27 cellular contexts compared by ENCODE assay signal in genomic region chr2:25534455-25534854, GRCh38.
"Had no signal": no experiment of that assay in that cellular context is flagged by ENCODE, and none has a peak within 500 bp of the region (broad histone marks: within the 10 kb centered on the region; RNA-seq: fewer than 3 reads in every experiment).

No MANE protein-coding gene starts in this region.

- H3K27me3 Mint-ChIP-seq: progenitor cell of endocrine pancreas; stimulated activated naive B cell treated with anti-CD40 and anti-IgM and Interleukin-4, amounts not matched to agents 10 μg/mL and 1 μg/mL and 100 μg/mL, for 72 hours; stimulated activated naive CD8-positive, alpha-beta T cell treated with anti-CD3 and anti-CD28 coated beads, Interleukin-15, Interleukin-2, amounts not matched to agents 100 ng/mL and 50 ng/mL, for 24 hours had no signal

- H3K4me2 ChIP-seq: neural progenitor cell had no signal

- H3K4me3 ChIP-seq: neural progenitor cell, ovary, psoas muscle, right lobe of liver, sigmoid colon, stomach, thoracic aorta, thyroid gland, tibial nerve, upper lobe of left lung, vagina had no signal

- H3K4me3 Mint-ChIP-seq: nephron; neural progenitor cell; stimulated activated effector memory CD8-positive, alpha-beta T cell treated with anti-CD3 and anti-CD28 coated beads, Interleukin-12 subunit alpha, Interleukin-12 subunit beta, amount 100 ng/mL, for 72 hours; stimulated activated naive B cell treated with anti-CD40 and anti-IgM and Interleukin-4, amounts not matched to agents 10 μg/mL and 1 μg/mL and 100 μg/mL, for 72 hours; stimulated activated naive CD8-positive, alpha-beta T cell treated with anti-CD3 and anti-CD28 coated beads, Interleukin-15, Interleukin-2, amounts not matched to agents 100 ng/mL and 50 ng/mL, for 24 hours had no signal

- ATAC-seq: psoas muscle; right cardiac atrium; right lobe of liver; stimulated activated effector memory CD8-positive, alpha-beta T cell treated with anti-CD3 and anti-CD28 coated beads, Interleukin-12 subunit alpha, Interleukin-12 subunit beta, amount 100 ng/mL, for 72 hours; stimulated activated naive B cell treated with anti-CD40 and anti-IgM and Interleukin-4, amounts not matched to agents 10 μg/mL and 1 μg/mL and 100 μg/mL, for 72 hours had no signal

- H3K9me3 ChIP-seq: ovary, psoas muscle, right lobe of liver, sigmoid colon, thoracic aorta, thyroid gland, tibial nerve, upper lobe of left lung, vagina had no signal

- H3K36me3 ChIP-seq: neural progenitor cell, ovary, right lobe of liver, sigmoid colon, thoracic aorta, thyroid gland, vagina had no signal

- H3K27ac Mint-ChIP-seq: nephron; neural progenitor cell; progenitor cell of endocrine pancreas; stimulated activated effector memory CD8-positive, alpha-beta T cell treated with anti-CD3 and anti-CD28 coated beads, Interleukin-12 subunit alpha, Interleukin-12 subunit beta, amount 100 ng/mL, for 72 hours; stimulated activated naive B cell treated with anti-CD40 and anti-IgM and Interleukin-4, amounts not matched to agents 10 μg/mL and 1 μg/mL and 100 μg/mL, for 72 hours; stimulated activated naive CD8-positive, alpha-beta T cell treated with anti-CD3 and anti-CD28 coated beads, Interleukin-15, Interleukin-2, amounts not matched to agents 100 ng/mL and 50 ng/mL, for 24 hours had no signal

- DNase-seq: occipital lobe; psoas muscle; right lobe of liver; sigmoid colon; small intestine; stimulated activated CD4-positive, alpha-beta T cell treated with anti-CD3 and anti-CD28 coated beads, Interleukin-15, amount 100 ng/mL, for 24 hours; stimulated activated CD4-positive, alpha-beta T cell treated with anti-CD3 and anti-CD28 coated beads, Interleukin-2, amount 100 ng/mL, for 24 hours; stimulated activated CD4-positive, alpha-beta T cell treated with anti-CD3 and anti-CD28 coated beads, Interleukin-2, amount 100 ng/mL, for 48 hours; stimulated activated CD4-positive, alpha-beta T cell treated with anti-CD3 and anti-CD28 coated beads, Interleukin-4, amount 100 ng/mL, for 24 hours; stimulated activated naive B cell treated with anti-CD40 and anti-IgM and Interleukin-4, amounts not matched to agents 10 μg/mL and 1 μg/mL and 100 μg/mL, for 72 hours; stimulated activated naive CD4-positive, alpha-beta T cell treated with Interleukin-2 at 50 U/mL for 16 hours; stomach; thyroid gland; trophoblast cell had no signal

- H3K9me3 Mint-ChIP-seq: stimulated activated effector memory CD8-positive, alpha-beta T cell treated with anti-CD3 and anti-CD28 coated beads, Interleukin-12 subunit alpha, Interleukin-12 subunit beta, amount 100 ng/mL, for 72 hours; stimulated activated naive CD8-positive, alpha-beta T cell treated with anti-CD3 and anti-CD28 coated beads, Interleukin-15, Interleukin-2, amounts not matched to agents 100 ng/mL and 50 ng/mL, for 24 hours had no signal

- H3K27ac ChIP-seq: neural progenitor cell, ovary, parathyroid adenoma, psoas muscle, right lobe of liver, sigmoid colon, stomach, thoracic aorta, thyroid gland, tibial nerve, upper lobe of left lung, vagina had no signal

- H3K27me3 ChIP-seq: neural progenitor cell, ovary, right lobe of liver, sigmoid colon, stomach, thyroid gland, tibial nerve, upper lobe of left lung, vagina had no signal

- H3K4me1 Mint-ChIP-seq: nephron; stimulated activated effector memory CD8-positive, alpha-beta T cell treated with anti-CD3 and anti-CD28 coated beads, Interleukin-12 subunit alpha, Interleukin-12 subunit beta, amount 100 ng/mL, for 72 hours; stimulated activated naive B cell treated with anti-CD40 and anti-IgM and Interleukin-4, amounts not matched to agents 10 μg/mL and 1 μg/mL and 100 μg/mL, for 72 hours had no signal

- H3K9ac ChIP-seq: neural progenitor cell, parathyroid adenoma had no signal

- H3K4me1 ChIP-seq: neural progenitor cell, parathyroid adenoma, psoas muscle, right lobe of liver, sigmoid colon, tibial nerve, upper lobe of left lung, vagina had no signal

- FAIRE-seq: small intestine, urothelium cell line had no signal

- H3K36me3 Mint-ChIP-seq: stimulated activated effector memory CD8-positive, alpha-beta T cell treated with anti-CD3 and anti-CD28 coated beads, Interleukin-12 subunit alpha, Interleukin-12 subunit beta, amount 100 ng/mL, for 72 hours had no signal
